ENCODE assay signal across 19 cellular contexts in the genomic region with DNA sequence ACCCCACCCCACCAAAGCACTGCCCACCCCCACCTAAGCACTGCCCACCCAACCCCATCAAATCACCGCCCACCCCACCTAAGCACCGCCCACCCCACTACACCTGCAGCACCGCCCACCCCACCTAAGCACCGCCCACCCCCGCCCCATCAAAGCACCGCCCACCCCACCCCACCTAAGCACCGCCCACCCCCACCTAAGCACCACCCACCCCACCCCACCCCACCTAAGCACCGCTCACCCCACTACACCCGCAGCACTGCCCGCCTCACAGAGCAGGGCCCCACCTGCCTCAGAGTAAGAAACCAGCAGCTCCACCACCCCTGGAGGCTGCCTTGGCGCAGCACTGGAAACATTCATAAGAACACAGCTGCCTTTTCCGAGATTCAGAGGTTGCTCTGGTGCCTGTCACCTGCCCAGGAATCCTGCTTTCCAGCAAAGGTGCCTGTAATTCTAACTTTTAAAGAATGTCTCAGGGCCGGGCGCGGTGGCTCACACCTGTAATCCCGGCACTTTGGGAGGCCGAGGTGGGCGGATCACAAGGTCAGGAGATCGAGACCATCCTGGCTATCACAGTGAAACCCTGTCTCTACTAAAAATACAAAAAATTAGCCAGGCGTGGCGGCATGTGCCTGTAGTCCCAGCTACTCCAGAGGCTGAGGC.
"Had no signal": no experiment of that assay in that cellular context is flagged by ENCODE, and none has a peak within 500 bp of the region (broad histone marks: within the 10 kb centered on the region; RNA-seq: fewer than 3 reads in every experiment).

No MANE protein-coding gene starts in this region.

- H3K36me3 Mint-ChIP-seq: naive thymus-derived CD4-positive, alpha-beta T cell; stimulated activated effector memory CD8-positive, alpha-beta T cell treated with anti-CD3 and anti-CD28 coated beads, Interleukin-12 subunit alpha, Interleukin-12 subunit beta, amount 100 ng/mL, for 72 hours had no signal

- ATAC-seq: foreskin keratinocyte; left lobe of liver; naive thymus-derived CD4-positive, alpha-beta T cell; right lobe of liver; stimulated activated effector memory CD8-positive, alpha-beta T cell treated with anti-CD3 and anti-CD28 coated beads, Interleukin-12 subunit alpha, Interleukin-12 subunit beta, amount 100 ng/mL, for 72 hours; stimulated activated naive CD8-positive, alpha-beta T cell treated with anti-CD3 and anti-CD28 coated beads, Interleukin-15, Interleukin-2, amounts not matched to agents 100 U/mL and 50 U/mL, for 24 hours had no signal

- DNase-seq: effector CD4-positive, alpha-beta T cell; endodermal cell; erythroblast; foreskin keratinocyte; kidney glomerular epithelial cell; mammary epithelial cell; naive thymus-derived CD4-positive, alpha-beta T cell; nephron progenitor cell; right lobe of liver; stimulated activated CD4-positive, alpha-beta T cell treated with anti-CD3 and anti-CD28 coated beads, Interleukin-4, amount 100 ng/mL, for 1 hour; stimulated activated CD8-positive, alpha-beta memory T cell treated with anti-CD3 and anti-CD28 coated beads, Interleukin-4, amount 100 ng/mL, for 48 hours; stimulated activated naive CD8-positive, alpha-beta T cell treated with anti-CD3 and anti-CD28 coated beads, Interleukin-15, Interleukin-2, amounts not matched to agents 100 U/mL and 50 U/mL, for 24 hours; tibial artery; upper lobe of left lung; uterus had no signal

- H3K4me1 ChIP-seq: foreskin keratinocyte, parathyroid adenoma, prostate gland, right lobe of liver, tibial artery, upper lobe of left lung, uterus had no signal

- H3K27me3 ChIP-seq: right lobe of liver, tibial artery, upper lobe of left lung, uterus had no signal

- H3K9me3 ChIP-seq: prostate gland, right lobe of liver, tibial artery, upper lobe of left lung, uterus had no signal

- H3K9me3 Mint-ChIP-seq: endodermal cell; stimulated activated effector memory CD8-positive, alpha-beta T cell treated with anti-CD3 and anti-CD28 coated beads, Interleukin-12 subunit alpha, Interleukin-12 subunit beta, amount 100 ng/mL, for 72 hours had no signal

- H3K79me2 ChIP-seq: parathyroid adenoma had no signal

- H3K36me3 ChIP-seq: prostate gland, right lobe of liver, tibial artery, upper lobe of left lung, uterus had no signal

- H2AFZ ChIP-seq: parathyroid adenoma had no signal

- H3K4me3 Mint-ChIP-seq: endodermal cell; naive thymus-derived CD4-positive, alpha-beta T cell; nephron progenitor cell; stimulated activated effector memory CD8-positive, alpha-beta T cell treated with anti-CD3 and anti-CD28 coated beads, Interleukin-12 subunit alpha, Interleukin-12 subunit beta, amount 100 ng/mL, for 72 hours had no signal

- H3K27ac ChIP-seq: foreskin keratinocyte, parathyroid adenoma, prostate gland, right lobe of liver, tibial artery, upper lobe of left lung, uterus had no signal

- H3K4me1 Mint-ChIP-seq: naive thymus-derived CD4-positive, alpha-beta T cell; stimulated activated effector memory CD8-positive, alpha-beta T cell treated with anti-CD3 and anti-CD28 coated beads, Interleukin-12 subunit alpha, Interleukin-12 subunit beta, amount 100 ng/mL, for 72 hours had no signal

- H3K27ac Mint-ChIP-seq: endodermal cell; naive thymus-derived CD4-positive, alpha-beta T cell; nephron progenitor cell; stimulated activated effector memory CD8-positive, alpha-beta T cell treated with anti-CD3 and anti-CD28 coated beads, Interleukin-12 subunit alpha, Interleukin-12 subunit beta, amount 100 ng/mL, for 72 hours had no signal

- H3K4me3 ChIP-seq: prostate gland, right lobe of liver, tibial artery, upper lobe of left lung, uterus had no signal
